In genomic region chr10:14543048-14543903, GRCh38 we compare ENCODE assay signal across 8 cellular contexts.
DNase-seq lines count a peak whose midpoint lies in the region; ATAC-seq, FAIRE-seq and TF ChIP-seq lines count a peak whose summit lies in the region.

No MANE protein-coding gene starts in this region.

- peaks cover 78% of the 10 kb centered on the region for H3K4me1 Mint-ChIP-seq in stimulated activated naive CD8-positive, alpha-beta T cell treated with anti-CD3 and anti-CD28 coated beads, Interleukin-15, Interleukin-2, amounts not matched to agents 100 ng/mL and 50 ng/mL, for 24 hours (ENCODE audit: low read depth)

- no peaks in the 10 kb centered on the region for H3K9me3 Mint-ChIP-seq in stimulated activated naive CD8-positive, alpha-beta T cell treated with anti-CD3 and anti-CD28 coated beads, Interleukin-15, Interleukin-2, amounts not matched to agents 100 ng/mL and 50 ng/mL, for 24 hours

- FAIRE-seq in GM19239 (lab: Jason Lieb, UNC), result peak; percentile 71

- DNase-seq in AG10803 (ENCODE audit: low read depth), result no peak
- DNase-seq in GM19239 (ENCODE audit: insufficient read length, low spot score), result no peak
- DNase-seq in activated CD4-positive, alpha-beta T cell treated with anti-CD3 and anti-CD28 coated beads, Interleukin-2, amount 50 U/mL, for 48 hours, result peak; percentile 42 to 43
- no peak for DNase-seq in left ventricle myocardium inferior
- DNase-seq in NCI-H446 treated with DMSO at 0.1 percent for 48 hours (lab: John Stamatoyannopoulos, UW), result no peak
- no peak for DNase-seq in dedifferentiated amniotic fluid mesenchymal stem cell (ENCODE audit: extremely low spot score)

- peak; percentile 32 for TF ChIP-seq CTCF in AG10803 (conservative IDR thresholded peaks at IDR 0.05; ENCODE audit: low read length)
- TF ChIP-seq CTCF in left ventricle myocardium inferior (IDR thresholded peaks at IDR 0.05; ENCODE audit: borderline replicate concordance), result peak; percentile 36

- ATAC-seq in GM18858 (IDR thresholded peaks at IDR 0.05; ENCODE audit: unreplicated experiment), result no peak

- H3K27me3 ChIP-seq in left ventricle myocardium inferior (ENCODE audit: low read depth), result no peaks in the 10 kb centered on the region

- H3K4me1 ChIP-seq in left ventricle myocardium inferior, result peaks cover 18% of the 10 kb centered on the region

- H3K9me3 ChIP-seq in left ventricle myocardium inferior (replicated peaks), result no peaks in the 10 kb centered on the region

- H3K27ac Mint-ChIP-seq in stimulated activated naive CD8-positive, alpha-beta T cell treated with anti-CD3 and anti-CD28 coated beads, Interleukin-15, Interleukin-2, amounts not matched to agents 100 ng/mL and 50 ng/mL, for 24 hours, result peak overlapping the region; percentile 85

- H3K36me3 ChIP-seq in left ventricle myocardium inferior, result no peaks in the 10 kb centered on the region

- H3K27ac ChIP-seq in left ventricle myocardium inferior (replicated peaks), result peak overlapping the region; percentile 63

- H3K27me3 Mint-ChIP-seq in stimulated activated naive CD8-positive, alpha-beta T cell treated with anti-CD3 and anti-CD28 coated beads, Interleukin-15, Interleukin-2, amounts not matched to agents 100 ng/mL and 50 ng/mL, for 24 hours, result no peaks in the 10 kb centered on the region

- H3K36me3 Mint-ChIP-seq in stimulated activated naive CD8-positive, alpha-beta T cell treated with anti-CD3 and anti-CD28 coated beads, Interleukin-15, Interleukin-2, amounts not matched to agents 100 ng/mL and 50 ng/mL, for 24 hours (ENCODE audit: low read depth), result peaks cover 42% of the 10 kb centered on the region

- H3K4me3 Mint-ChIP-seq in stimulated activated naive CD8-positive, alpha-beta T cell treated with anti-CD3 and anti-CD28 coated beads, Interleukin-15, Interleukin-2, amounts not matched to agents 100 ng/mL and 50 ng/mL, for 24 hours, result peak overlapping the region; percentile 67

- intact Hi-C loops in left ventricle myocardium inferior (cut with micrococcal nuclease), result no loop called here

- H3K4me3 ChIP-seq in AG10803 (ENCODE audit: low read length) (no peak overlapping the region), left ventricle myocardium inferior (peak overlapping the region; percentile 1)

Comparison
In these comparisons a context has a peak if more than half of its experiments do, and no peak if none do; other contexts are left out.
1. DNase-seq: peak in activated CD4-positive, alpha-beta T cell treated with anti-CD3 and anti-CD28 coated beads, Interleukin-2, amount 50 U/mL, for 48 hours (2 of 2); none in AG10803 (single experiment), GM19239 (single experiment), left ventricle myocardium inferior (single experiment), NCI-H446 treated with DMSO at 0.1 percent for 48 hours (single experiment) and dedifferentiated amniotic fluid mesenchymal stem cell (single experiment).